In the genomic region with DNA sequence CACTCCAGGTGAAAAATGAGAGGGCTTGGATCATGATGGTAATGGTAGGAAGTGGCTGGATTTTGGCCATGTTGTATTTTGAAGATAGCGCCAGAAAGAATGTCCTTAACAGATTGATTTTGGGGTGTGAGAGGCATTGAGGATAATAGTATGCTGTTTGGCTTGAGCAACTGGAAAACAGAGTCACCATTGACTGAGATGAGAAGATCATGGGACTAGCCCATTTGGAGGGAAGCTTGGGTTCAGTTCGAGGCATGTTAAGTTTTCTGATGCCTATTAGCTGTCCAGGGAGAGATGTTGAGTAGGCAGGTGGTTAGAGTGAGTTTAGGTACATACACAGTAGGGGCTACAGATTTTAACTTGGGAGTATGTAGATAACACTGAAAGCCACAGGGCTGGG, we compare ENCODE assay signal across 19 cellular contexts. TPM values are rescaled to one million over a fixed set of nuclear protein-coding genes. Genes with fewer than 3 reads are reported as not detected.
DNase-seq lines count a peak whose midpoint lies in the region; ATAC-seq, FAIRE-seq and TF ChIP-seq lines count a peak whose summit lies in the region.
"Had no signal": no experiment of that assay in that cellular context is flagged by ENCODE, and none has a peak within 500 bp of the region (broad histone marks: within the 10 kb centered on the region; RNA-seq: fewer than 3 reads in every experiment).

No MANE protein-coding gene starts in this region.

- peaks cover 65% of the 10 kb centered on the region for H3K4me1 Mint-ChIP-seq in T-helper 1 cell treated with Interleukin-12 subunit alpha and Interleukin-12 subunit beta and Interleukin-4 antibody, amounts not matched to agents 30 μg/mL and 1 μg/mL, for 36 hours (ENCODE audit: low read depth)
- peaks cover 71% of the 10 kb centered on the region for H3K4me1 Mint-ChIP-seq in activated naive CD8-positive, alpha-beta T cell treated with anti-CD3 and anti-CD28 coated beads, Interleukin-2, amount 50 U/mL, for 24 hours
- peaks cover 49 to 61% of the 10 kb centered on the region in 2 donors for H3K4me1 Mint-ChIP-seq in natural killer cell treated with Interleukin-12 subunit alpha and Interleukin-12 subunit beta and Interleukin-15 and Interleukin-18, amount 100 ng/mL, for 72 hours (ENCODE audit: low read depth in 2 of 2)

- H3K27ac ChIP-seq in foreskin keratinocyte = no peak overlapping the region
- H3K27ac ChIP-seq: 22Rv1, parathyroid adenoma had no signal

- H3K4me3 Mint-ChIP-seq in T-helper 1 cell treated with Interleukin-12 subunit alpha and Interleukin-12 subunit beta and Interleukin-4 antibody, amounts not matched to agents 30 μg/mL and 1 μg/mL, for 36 hours = peak overlapping the region; percentile 92
- H3K4me3 Mint-ChIP-seq in activated naive CD8-positive, alpha-beta T cell treated with anti-CD3 and anti-CD28 coated beads, Interleukin-2, amount 50 U/mL, for 24 hours = no peak overlapping the region
- H3K4me3 Mint-ChIP-seq in natural killer cell treated with Interleukin-12 subunit alpha and Interleukin-12 subunit beta and Interleukin-15 and Interleukin-18, amount 100 ng/mL, for 72 hours = no peak overlapping the region

- H3K27ac Mint-ChIP-seq in T-helper 1 cell treated with Interleukin-12 subunit alpha and Interleukin-12 subunit beta and Interleukin-4 antibody, amounts not matched to agents 30 μg/mL and 1 μg/mL, for 36 hours = peak overlapping the region; percentile 75
- peak overlapping the region; percentile 67 for H3K27ac Mint-ChIP-seq in activated naive CD8-positive, alpha-beta T cell treated with anti-CD3 and anti-CD28 coated beads, Interleukin-2, amount 50 U/mL, for 24 hours
- peak overlapping the region; percentile 98 to 99 for H3K27ac Mint-ChIP-seq in natural killer cell treated with Interleukin-12 subunit alpha and Interleukin-12 subunit beta and Interleukin-15 and Interleukin-18, amount 100 ng/mL, for 72 hours

- peak; percentile 44 for FAIRE-seq in GM12892 (lab: Jason Lieb, UNC)
- FAIRE-seq: H1, K562 had no signal

- TF ChIP-seq CTCF in foreskin keratinocyte (conservative IDR thresholded peaks at IDR 0.05) = no peak

- ATAC-seq in activated naive CD8-positive, alpha-beta T cell treated with anti-CD3 and anti-CD28 coated beads, Interleukin-2, amount 50 U/mL, for 24 hours = no peak
- no peak for ATAC-seq in natural killer cell treated with Interleukin-12 subunit alpha and Interleukin-12 subunit beta and Interleukin-15 and Interleukin-18, amount 100 ng/mL, for 72 hours
- no peak for ATAC-seq in HG02763 (IDR thresholded peaks at IDR 0.05; ENCODE audit: unreplicated experiment)
- ATAC-seq in foreskin keratinocyte = no peak
- ATAC-seq: gastrocnemius medialis, K562 had no signal

- DNase-seq in T-helper 1 cell (no peak), GM12892 (ENCODE audit: insufficient read length) (no peak), foreskin keratinocyte (no peak), cerebellar nuclear complex (lab: John Stamatoyannopoulos, UW) (no peak)
- DNase-seq in activated naive CD8-positive, alpha-beta T cell treated with anti-CD3 and anti-CD28 coated beads, Interleukin-2, amount 50 U/mL, for 24 hours = no peak
- no peak for DNase-seq in natural killer cell treated with Interleukin-12 subunit alpha and Interleukin-12 subunit beta and Interleukin-15 and Interleukin-18, amount 100 ng/mL, for 72 hours (ENCODE audit: low spot score)
- DNase-seq: gastrocnemius medialis; NCI-H2081; NCI-H510A treated with DMSO at 0.1 percent for 48 hours; Right ventricle myocardium superior; stimulated activated CD4-positive, alpha-beta T cell treated with anti-CD3 and anti-CD28 coated beads, Interleukin-2, amount 100 ng/mL, for 48 hours had no signal

- H3K36me3 Mint-ChIP-seq in T-helper 1 cell treated with Interleukin-12 subunit alpha and Interleukin-12 subunit beta and Interleukin-4 antibody, amounts not matched to agents 30 μg/mL and 1 μg/mL, for 36 hours (ENCODE audit: low read depth) = peaks cover 65% of the 10 kb centered on the region
- H3K36me3 Mint-ChIP-seq in activated naive CD8-positive, alpha-beta T cell treated with anti-CD3 and anti-CD28 coated beads, Interleukin-2, amount 50 U/mL, for 24 hours (ENCODE audit: low read depth) = peaks cover 53% of the 10 kb centered on the region
- H3K36me3 Mint-ChIP-seq in natural killer cell treated with Interleukin-12 subunit alpha and Interleukin-12 subunit beta and Interleukin-15 and Interleukin-18, amount 100 ng/mL, for 72 hours = peaks cover 21% of the 10 kb centered on the region

- no peaks in the 10 kb centered on the region for H3K27me3 Mint-ChIP-seq in T-helper 1 cell treated with Interleukin-12 subunit alpha and Interleukin-12 subunit beta and Interleukin-4 antibody, amounts not matched to agents 30 μg/mL and 1 μg/mL, for 36 hours (ENCODE audit: low read depth)
- no peaks in the 10 kb centered on the region for H3K27me3 Mint-ChIP-seq in activated naive CD8-positive, alpha-beta T cell treated with anti-CD3 and anti-CD28 coated beads, Interleukin-2, amount 50 U/mL, for 24 hours
- H3K27me3 Mint-ChIP-seq in natural killer cell treated with Interleukin-12 subunit alpha and Interleukin-12 subunit beta and Interleukin-15 and Interleukin-18, amount 100 ng/mL, for 72 hours = no peaks in the 10 kb centered on the region

- H3K9me3 Mint-ChIP-seq in T-helper 1 cell treated with Interleukin-12 subunit alpha and Interleukin-12 subunit beta and Interleukin-4 antibody, amounts not matched to agents 30 μg/mL and 1 μg/mL, for 36 hours = no peaks in the 10 kb centered on the region
- H3K9me3 Mint-ChIP-seq in activated naive CD8-positive, alpha-beta T cell treated with anti-CD3 and anti-CD28 coated beads, Interleukin-2, amount 50 U/mL, for 24 hours = no peaks in the 10 kb centered on the region
- H3K9me3 Mint-ChIP-seq in natural killer cell treated with Interleukin-12 subunit alpha and Interleukin-12 subunit beta and Interleukin-15 and Interleukin-18, amount 100 ng/mL, for 72 hours = no peaks in the 10 kb centered on the region

- H3K27me3 ChIP-seq in foreskin keratinocyte = no peaks in the 10 kb centered on the region
- H3K27me3 ChIP-seq: ascending aorta, gastrocnemius medialis, tibial nerve had no signal

- H3K4me1 ChIP-seq in foreskin keratinocyte = peaks cover 17% of the 10 kb centered on the region

- TF ChIP-seq POLR2A in GM12892 (IDR thresholded peaks at IDR 0.05; ENCODE audit: low read depth, low read length) = no peak

RNA-seq across cellular contexts. Expression of a gene that starts 23.3 kb away (rescaled TPM):
- 73.2 TPM for polyA plus RNA-seq in GM12892 (2012; ENCODE audit: missing spikeins)
- 100 to 1,000 TPM in 1 of 2 donors, 10 to 100 TPM in 1; 54.6 to 114 TPM for total RNA-seq in natural killer cell treated with Interleukin-12 subunit alpha and Interleukin-12 subunit beta and Interleukin-15 and Interleukin-18, amount 100 ng/mL, for 72 hours
- 53.5 and 58.9 TPM in 2 replicates for total RNA-seq in foreskin keratinocyte
- 25.1 and 29.0 TPM in 2 replicates for polyA plus RNA-seq in foreskin keratinocyte
